ENCODE assay signal across 16 cellular contexts in the genomic region with DNA sequence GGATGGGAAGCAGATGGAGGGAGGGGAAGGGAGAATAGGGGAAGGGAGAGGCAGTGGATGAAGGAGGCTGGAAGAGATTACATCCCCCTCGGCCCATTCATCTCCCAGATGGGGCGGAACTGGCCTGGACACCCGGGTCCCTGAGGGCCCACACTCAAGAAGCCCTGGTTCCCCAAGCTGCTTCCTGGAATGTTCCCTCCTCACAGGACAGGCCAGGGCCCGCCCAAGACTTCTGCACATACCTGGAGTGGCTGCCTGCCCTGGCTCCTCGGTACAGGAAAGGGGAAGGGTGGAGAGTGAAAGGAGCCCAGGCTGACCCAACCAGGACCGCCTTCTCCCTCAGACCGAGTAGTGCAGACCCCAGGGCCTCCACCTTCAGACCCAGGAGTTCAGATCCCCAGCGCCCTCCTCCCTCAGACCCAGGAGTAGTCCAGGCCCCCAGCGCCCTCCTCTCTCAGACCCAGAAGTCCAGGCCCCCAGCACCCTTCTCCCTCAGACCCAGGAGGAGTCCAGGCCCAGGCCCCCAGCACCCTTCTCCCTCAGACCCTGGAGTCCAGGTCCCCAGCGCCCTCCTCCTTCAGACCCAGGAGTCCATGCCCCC. TPM values are rescaled to one million over a fixed set of nuclear protein-coding genes. Genes with fewer than 3 reads are reported as not detected.
DNase-seq lines count a peak whose midpoint lies in the region; ATAC-seq, FAIRE-seq and TF ChIP-seq lines count a peak whose summit lies in the region.
"Had no signal": no experiment of that assay in that cellular context is flagged by ENCODE, and none has a peak within 500 bp of the region (broad histone marks: within the 10 kb centered on the region; RNA-seq: fewer than 3 reads in every experiment).

No MANE protein-coding gene starts in this region.

- DNase-seq in NCI-H2171 treated with DMSO at 0.1 percent for 48 hours (lab: John Stamatoyannopoulos, UW) (peak; percentile 6), NCI-H2171 (lab: John Stamatoyannopoulos, UW) (no peak), bronchial epithelial cell (ENCODE audit: low read depth) (peak; percentile 78), lung (ENCODE audit: low spot score) (peak; percentile 45), vagina (ENCODE audit: extremely low spot score in 2 of 2) (no peak), small intestine (no peak), psoas muscle (no peak)
- DNase-seq: activated CD4-positive, alpha-beta memory T cell treated with anti-CD3 and anti-CD28 coated beads, Interleukin-2, amount 10 ng/mL, durations not matched to agents 7 days and 5 days; T-helper 17 cell had no signal

- intact Hi-C loops in vagina (cut with DNase I) (no loop called here), psoas muscle (cut with DNase I) (no loop called here)

- ATAC-seq in lung (ENCODE audit: insufficient read depth, low FRiP score) (no peak), GM21528 (IDR thresholded peaks at IDR 0.05; ENCODE audit: low FRiP score, unreplicated experiment) (no peak), psoas muscle (no peak)
- ATAC-seq: stimulated activated memory B cell treated with anti-CD40 and anti-IgM and Interleukin-4, amounts not matched to agents 10 μg/mL and 1 μg/mL and 100 μg/mL, for 72 hours; T-helper 17 cell had no signal

- H3K27me3 ChIP-seq in bronchial epithelial cell (ENCODE audit: control insufficient read depth, insufficient read depth, low read length) = no peaks in the 10 kb centered on the region
- H3K27me3 ChIP-seq in lung (ENCODE audit: control insufficient read depth, insufficient read depth) = no peaks in the 10 kb centered on the region
- peaks cover 6% of the 10 kb centered on the region for H3K27me3 ChIP-seq in vagina
- H3K27me3 ChIP-seq in small intestine (ENCODE audit: control insufficient read depth in 2 of 2, insufficient read depth in 2 of 2, low read length in 2 of 2) = peaks cover 0 to 18% of the 10 kb centered on the region in 2 donors
- no peaks in the 10 kb centered on the region for H3K27me3 ChIP-seq in psoas muscle (ENCODE audit: insufficient read depth in 3 of 3, low read length in 2 of 3)

- TF ChIP-seq CTCF in bronchial epithelial cell (IDR thresholded peaks at IDR 0.05; ENCODE audit: insufficient read depth, low read length, severe bottlenecking) (no peak), lung (IDR thresholded peaks at IDR 0.05; ENCODE audit: control extremely low read depth, extremely low read depth) (no peak), vagina (IDR thresholded peaks at IDR 0.05) (no peak), psoas muscle (IDR thresholded peaks at IDR 0.05) (no peak)

- H3K4me1 ChIP-seq in lung (ENCODE audit: control insufficient read depth in 2 of 2, insufficient read depth in 2 of 2, low read length in 2 of 2) = no peaks in the 10 kb centered on the region
- H3K4me1 ChIP-seq in vagina = no peaks in the 10 kb centered on the region
- H3K4me1 ChIP-seq in small intestine (ENCODE audit: control insufficient read depth in 2 of 2, insufficient read depth in 1 of 2, low read depth in 1 of 2, low read length in 1 of 2) = no peaks in the 10 kb centered on the region
- H3K4me1 ChIP-seq in psoas muscle = peaks cover 17% of the 10 kb centered on the region

- H3K4me3 ChIP-seq in bronchial epithelial cell (ENCODE audit: low read depth, low read length) = peak overlapping the region; percentile 67
- no peak overlapping the region for H3K4me3 ChIP-seq in lung
- H3K4me3 ChIP-seq in vagina = peak overlapping the region in 1 of 2 donors; percentile 36
- H3K4me3 ChIP-seq in small intestine (ENCODE audit: low read depth in 1 of 2, low read length in 2 of 2) = no peak overlapping the region
- H3K4me3 ChIP-seq in psoas muscle = no peak overlapping the region

- H3K27ac ChIP-seq in lung (ENCODE audit: low read depth in 1 of 2, low read length in 1 of 2) (peak overlapping the region in 1 of 2 donors; percentile 41), vagina (peak overlapping the region; percentile 33), small intestine (ENCODE audit: low read depth in 1 of 2, low read length in 1 of 2) (no peak overlapping the region), psoas muscle (no peak overlapping the region)
- H3K27ac ChIP-seq: HL-60 had no signal

- WGBS in lung, 2 donors = 48 to 56% methylated on average over 10 of the region's 10 CpGs
- WGBS in small intestine, 3 donors = 40 to 51% (median 51%) methylated on average over 7 to 10 of the region's 10 CpGs
- WGBS in psoas muscle, 3 donors = 51 to 57% (median 54%) methylated on average over 8 to 10 of the region's 10 CpGs

- H3K9me3 ChIP-seq in lung (ENCODE audit: control insufficient read depth in 2 of 2, insufficient read depth in 1 of 2, low read length in 1 of 2) = no peaks in the 10 kb centered on the region
- H3K9me3 ChIP-seq in vagina = no peaks in the 10 kb centered on the region
- H3K9me3 ChIP-seq in small intestine (ENCODE audit: control insufficient read depth, low read depth) = no peaks in the 10 kb centered on the region
- no peaks in the 10 kb centered on the region for H3K9me3 ChIP-seq in psoas muscle

- no peak for TF ChIP-seq POLR2A in vagina (IDR thresholded peaks at IDR 0.05)

- FAIRE-seq in bronchial epithelial cell (lab: Jason Lieb, UNC) (no peak), small intestine (lab: Jason Lieb, UNC) (no peak)
- FAIRE-seq: GM18507 had no signal

- H3K36me3 ChIP-seq in bronchial epithelial cell (ENCODE audit: control insufficient read depth, insufficient read depth, low read length) (peaks cover 2% of the 10 kb centered on the region), lung (ENCODE audit: control insufficient read depth in 2 of 2, insufficient read depth in 2 of 2, low read length in 2 of 2) (no peaks in the 10 kb centered on the region), vagina (no peaks in the 10 kb centered on the region), small intestine (ENCODE audit: control insufficient read depth in 2 of 2, insufficient read depth in 2 of 2, low read length in 2 of 2) (no peaks in the 10 kb centered on the region), psoas muscle (ENCODE audit: insufficient read depth in 1 of 2, low read depth in 1 of 2) (no peaks in the 10 kb centered on the region)

RNA-seq across cellular contexts. Expression of gene NTF4, which starts 0.5 kb away (rescaled TPM):
- total RNA-seq in bronchial epithelial cell (3.2 and 9.9 TPM in 2 replicates), lung (1 to 10 TPM; 2.1 to 2.9 TPM), vagina (6.1 TPM), psoas muscle (1 to 10 TPM; 1.8 to 6.9 (median 5.1) TPM)
- polyA plus RNA-seq in lung (1 to 10 TPM; 2.8 to 5.2 TPM), small intestine (not detected), psoas muscle (1 to 10 TPM; 5.6 to 7.4 (median 6.4) TPM)
- total RNA-seq: A172; activated CD4-positive, alpha-beta memory T cell treated with anti-CD3 and anti-CD28 coated beads, Interleukin-2, amount 10 ng/mL, durations not matched to agents 7 days and 5 days; dermis microvascular lymphatic vessel endothelial cell; myocyte; T-helper 17 cell had no signal

RNA-seq across cellular contexts. Expression of gene CGB7, which starts 6.6 kb away (rescaled TPM):
- total RNA-seq in bronchial epithelial cell (1.1 and 1.2 TPM in 2 replicates), lung (under 1 TPM; 0.11 to 0.21 TPM), vagina (0.98 TPM), psoas muscle (under 1 TPM; 0.20 to 0.46 (median 0.41) TPM)
- polyA plus RNA-seq in lung (under 1 TPM; 0.29 to 0.57 TPM), small intestine (under 1 TPM in 1 of 3 donors, not detected in 2; 0.03 TPM), psoas muscle (1 to 10 TPM in 1 of 3 donors, under 1 TPM in 2; 0.52 to 1.1 (median 0.56) TPM)
- total RNA-seq: activated CD4-positive, alpha-beta memory T cell treated with anti-CD3 and anti-CD28 coated beads, Interleukin-2, amount 10 ng/mL, durations not matched to agents 7 days and 5 days; T-helper 17 cell had no signal

RNA-seq across cellular contexts. Expression of gene KCNA7, which starts 8.4 kb away (rescaled TPM):
- total RNA-seq in bronchial epithelial cell = not detected in 2 replicates
- total RNA-seq in lung = not detected
- polyA plus RNA-seq in lung = not detected
- not detected for total RNA-seq in vagina
- not detected for polyA plus RNA-seq in small intestine
- 10 to 100 TPM in 3 of 4 donors, 1 to 10 TPM in 1; 9.7 to 21.4 (median 17.2) TPM for total RNA-seq in psoas muscle
- polyA plus RNA-seq in psoas muscle = 10 to 100 TPM; 12.6 to 23.9 (median 17.0) TPM
- total RNA-seq: A172; activated CD4-positive, alpha-beta memory T cell treated with anti-CD3 and anti-CD28 coated beads, Interleukin-2, amount 10 ng/mL, durations not matched to agents 7 days and 5 days; dermis microvascular lymphatic vessel endothelial cell; T-helper 17 cell had no signal

RNA-seq across cellular contexts. Expression of gene CGB8, which starts 15.2 kb away (rescaled TPM):
- total RNA-seq in bronchial epithelial cell (0.26 TPM in 1 of 2 replicates, not detected in the other), lung (not detected), vagina (not detected), psoas muscle (not detected)
- polyA plus RNA-seq in lung (not detected), small intestine (not detected), psoas muscle (not detected)
- total RNA-seq: activated CD4-positive, alpha-beta memory T cell treated with anti-CD3 and anti-CD28 coated beads, Interleukin-2, amount 10 ng/mL, durations not matched to agents 7 days and 5 days; dermis microvascular lymphatic vessel endothelial cell; myocyte; T-helper 17 cell had no signal

RNA-seq across cellular contexts. Expression of gene CGB5, which starts 20.5 kb away (rescaled TPM):
- total RNA-seq in bronchial epithelial cell (0.26 and 0.64 TPM in 2 replicates), lung (not detected), vagina (not detected), psoas muscle (not detected)
- polyA plus RNA-seq in lung (not detected), small intestine (not detected), psoas muscle (under 1 TPM in 1 of 3 donors, not detected in 2; 0.06 TPM)
- total RNA-seq: activated CD4-positive, alpha-beta memory T cell treated with anti-CD3 and anti-CD28 coated beads, Interleukin-2, amount 10 ng/mL, durations not matched to agents 7 days and 5 days; dermis microvascular lymphatic vessel endothelial cell; myocyte; T-helper 17 cell had no signal

Comparison
In these comparisons a context has a peak if more than half of its experiments do, and no peak if none do; other contexts are left out.
1. DNase-seq: peak in NCI-H2171 treated with DMSO at 0.1 percent for 48 hours (single experiment), bronchial epithelial cell (single experiment) and lung (single experiment); none in NCI-H2171 (single experiment), vagina (0 of 2), small intestine (single experiment) and psoas muscle (0 of 2).
2. RNA of gene KCNA7, which starts 8.4 kb away (total RNA-seq): 9.7 to 21.4 TPM in psoas muscle; not detected in bronchial epithelial cell, not detected in lung and not detected in vagina (single experiment); every median in the first group is over 10 times any median in the second.